18 cellular contexts compared by ENCODE assay signal in the genomic region with DNA sequence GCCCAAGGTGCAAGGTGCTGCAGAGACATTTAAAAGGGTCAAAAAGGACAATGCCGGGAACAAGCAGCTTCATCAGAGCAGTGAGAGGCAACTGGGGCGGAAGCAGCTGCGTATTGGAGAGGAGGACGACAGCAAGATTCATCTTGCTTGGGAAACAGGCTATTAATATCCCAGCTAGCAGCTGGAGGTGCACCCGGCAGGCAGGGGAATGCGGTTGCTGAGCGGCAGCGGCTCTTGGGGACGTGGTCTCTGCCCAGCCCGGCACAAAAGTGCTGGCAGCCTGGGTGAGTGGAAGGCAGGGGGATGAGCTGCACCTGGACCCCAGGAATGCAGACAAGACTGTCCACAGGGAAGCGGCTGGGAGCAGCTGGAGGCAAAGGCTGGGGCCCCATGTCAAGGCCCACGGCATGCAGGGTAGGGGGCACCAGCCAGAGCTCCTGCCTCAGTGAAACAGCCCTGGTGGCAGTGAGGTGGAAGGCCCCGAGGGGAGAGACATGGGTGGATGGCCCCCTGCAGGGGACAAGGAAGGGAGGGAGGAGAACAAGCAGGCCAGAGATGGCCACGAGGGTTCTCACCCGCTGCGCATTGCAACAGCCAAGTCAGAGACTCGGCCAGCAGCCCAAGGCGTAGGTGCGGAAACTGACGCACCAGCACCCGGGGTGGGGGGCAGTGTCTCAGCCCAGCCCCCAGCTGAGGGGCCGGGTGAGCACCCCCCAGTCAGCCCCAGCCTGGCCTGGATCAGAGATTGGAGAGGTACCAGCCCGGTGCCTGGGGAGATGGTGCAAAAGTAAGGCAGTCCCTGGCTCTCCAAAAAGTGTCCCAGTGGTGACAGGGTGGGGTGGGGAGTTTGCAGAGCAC. TPM values are rescaled to one million over a fixed set of nuclear protein-coding genes. Genes with fewer than 3 reads are reported as not detected.
DNase-seq lines count a peak whose midpoint lies in the region; ATAC-seq and TF ChIP-seq lines count a peak whose summit lies in the region.
"Had no signal": no experiment of that assay in that cellular context is flagged by ENCODE, and none has a peak within 500 bp of the region (broad histone marks: within the 10 kb centered on the region; RNA-seq: fewer than 3 reads in every experiment).

No MANE protein-coding gene starts in this region.

- H3K36me3 ChIP-seq in stomach = peaks cover 0 to 63% (median 33%) of the 10 kb centered on the region in 4 donors
- H3K36me3 ChIP-seq: prostate gland had no signal

- intact Hi-C loops in head of caudate nucleus (cut with DNase I) = no loop called here
- intact Hi-C loops in stomach (cut with DNase I; ENCODE audit: low total_unique reads) = no loop called here

- no peak for TF ChIP-seq CTCF in omental fat pad (IDR thresholded peaks at IDR 0.05)
- TF ChIP-seq CTCF in stomach (IDR thresholded peaks at IDR 0.05) = no peak

- H3K27me3 Mint-ChIP-seq in stimulated activated naive CD8-positive, alpha-beta T cell treated with anti-CD3 and anti-CD28 coated beads, Interleukin-15, amount 100 ng/mL, for 72 hours = no peaks in the 10 kb centered on the region
- H3K27me3 Mint-ChIP-seq: activated CD4-positive, alpha-beta T cell treated with anti-CD3 and anti-CD28 coated beads for 36 hours; activated naive CD4-positive, alpha-beta T cell treated with anti-CD3 and anti-CD28 coated beads, Interleukin-2, amount 50 U/mL, for 24 hours had no signal

- no peaks in the 10 kb centered on the region for H3K4me1 Mint-ChIP-seq in stimulated activated naive CD8-positive, alpha-beta T cell treated with anti-CD3 and anti-CD28 coated beads, Interleukin-15, amount 100 ng/mL, for 72 hours
- H3K4me1 Mint-ChIP-seq: activated CD4-positive, alpha-beta T cell treated with anti-CD3 and anti-CD28 coated beads for 36 hours; activated naive CD4-positive, alpha-beta T cell treated with anti-CD3 and anti-CD28 coated beads, Interleukin-2, amount 50 U/mL, for 24 hours had no signal

- no peak for DNase-seq in stimulated activated naive CD8-positive, alpha-beta T cell treated with anti-CD3 and anti-CD28 coated beads, Interleukin-15, Interleukin-2, amounts not matched to agents 100 U/mL and 50 U/mL, for 24 hours
- DNase-seq in stimulated activated naive CD8-positive, alpha-beta T cell treated with anti-CD3 and anti-CD28 coated beads, Interleukin-15, amount 100 ng/mL, for 72 hours = no peak
- DNase-seq in head of caudate nucleus (peak in 34 of 42 donors; percentile 12 to 78 (median 48)), occipital lobe (lab: John Stamatoyannopoulos, UW) (peak; percentile 32), omental fat pad (ENCODE audit: low spot score) (no peak), DMS114 treated with DMSO at 0.1 percent for 48 hours (lab: John Stamatoyannopoulos, UW; ENCODE audit: unreplicated experiment) (no peak), stomach (no peak)
- DNase-seq in stimulated activated naive CD4-positive, alpha-beta T cell (lab: John Stamatoyannopoulos, UW) = no peak
- DNase-seq: activated CD4-positive, alpha-beta T cell treated with anti-CD3 and anti-CD28 coated beads for 36 hours; activated CD8-positive, alpha-beta memory T cell treated with anti-CD3 and anti-CD28 coated beads, Interleukin-2, amount 50 U/mL, for 48 hours; Calu3; effector CD8-positive, alpha-beta T cell; GM23248; Kasumi-1; NCI-H1417 treated with DMSO at 0.1 percent for 48 hours; testis had no signal

- H3K4me3 ChIP-seq in stomach = no peak overlapping the region
- H3K4me3 ChIP-seq: GM23248, prostate gland, testis had no signal

- no peaks in the 10 kb centered on the region for H3K27me3 ChIP-seq in stomach
- H3K27me3 ChIP-seq: testis had no signal

- H3K4me1 ChIP-seq in stomach = no peaks in the 10 kb centered on the region
- H3K4me1 ChIP-seq: prostate gland, testis had no signal

- H3K4me3 Mint-ChIP-seq in stimulated activated naive CD8-positive, alpha-beta T cell treated with anti-CD3 and anti-CD28 coated beads, Interleukin-15, amount 100 ng/mL, for 72 hours = no peak overlapping the region
- H3K4me3 Mint-ChIP-seq: activated CD4-positive, alpha-beta T cell treated with anti-CD3 and anti-CD28 coated beads for 36 hours; activated naive CD4-positive, alpha-beta T cell treated with anti-CD3 and anti-CD28 coated beads, Interleukin-2, amount 50 U/mL, for 24 hours had no signal

- no peak overlapping the region for H3K27ac ChIP-seq in stomach
- H3K27ac ChIP-seq: GM23248, prostate gland, testis had no signal

- H3K9me3 ChIP-seq in stomach = peaks cover 0 to 10% (median 3%) of the 10 kb centered on the region in 4 donors
- H3K9me3 ChIP-seq: prostate gland, testis had no signal

- ATAC-seq in stimulated activated naive CD8-positive, alpha-beta T cell treated with anti-CD3 and anti-CD28 coated beads, Interleukin-15, Interleukin-2, amounts not matched to agents 100 U/mL and 50 U/mL, for 24 hours = peak; percentile 23
- ATAC-seq in stimulated activated naive CD8-positive, alpha-beta T cell treated with anti-CD3 and anti-CD28 coated beads, Interleukin-15, amount 100 ng/mL, for 72 hours = no peak
- no peak for ATAC-seq in omental fat pad (ENCODE audit: low FRiP score)
- ATAC-seq: activated CD4-positive, alpha-beta T cell treated with anti-CD3 and anti-CD28 coated beads for 36 hours had no signal

- WGBS in stomach, 5 donors = 81 to 88% (median 85%) methylated on average over 18 to 23 of the region's 23 CpGs

- no peak for TF ChIP-seq POLR2A in stomach (IDR thresholded peaks at IDR 0.05)

- peak overlapping the region in 1 of 2 donors; percentile 91 for H3K27ac Mint-ChIP-seq in stimulated activated naive CD8-positive, alpha-beta T cell treated with anti-CD3 and anti-CD28 coated beads, Interleukin-15, amount 100 ng/mL, for 72 hours
- H3K27ac Mint-ChIP-seq: activated CD4-positive, alpha-beta T cell treated with anti-CD3 and anti-CD28 coated beads for 36 hours; activated naive CD4-positive, alpha-beta T cell treated with anti-CD3 and anti-CD28 coated beads, Interleukin-2, amount 50 U/mL, for 24 hours had no signal

- peaks cover 0 to 22% of the 10 kb centered on the region in 2 donors for H3K9me3 Mint-ChIP-seq in stimulated activated naive CD8-positive, alpha-beta T cell treated with anti-CD3 and anti-CD28 coated beads, Interleukin-15, amount 100 ng/mL, for 72 hours

- no peak for TF ChIP-seq EP300 in stomach (IDR thresholded peaks at IDR 0.05)

RNA-seq across cellular contexts. Expression of a gene that starts 34.4 kb away (rescaled TPM):
- total RNA-seq in occipital lobe = 21.5 TPM
- total RNA-seq in omental fat pad = 10 to 100 TPM; 78.9 to 99.3 (median 89.8) TPM
- total RNA-seq in stomach = 10 to 100 TPM in 4 of 5 donors, 1 to 10 TPM in 1; 8.8 to 99.4 (median 23.9) TPM
- polyA plus RNA-seq in stomach = 10 to 100 TPM; 36.8 to 54.7 (median 49.3) TPM

Comparison
In these comparisons a context has a peak if more than half of its experiments do, and no peak if none do; other contexts are left out.
1. DNase-seq: peak in head of caudate nucleus (34 of 42) and occipital lobe (single experiment); none in stimulated activated naive CD8-positive, alpha-beta T cell treated with anti-CD3 and anti-CD28 coated beads, Interleukin-15, Interleukin-2, amounts not matched to agents 100 U/mL and 50 U/mL, for 24 hours (single experiment), stimulated activated naive CD8-positive, alpha-beta T cell treated with anti-CD3 and anti-CD28 coated beads, Interleukin-15, amount 100 ng/mL, for 72 hours (0 of 2), omental fat pad (single experiment), DMS114 treated with DMSO at 0.1 percent for 48 hours (single experiment), stomach (single experiment) and stimulated activated naive CD4-positive, alpha-beta T cell (0 of 6).